8 cellular contexts compared by ENCODE assay signal in genomic region chr2:11775384-11775783, GRCh38. TPM values are rescaled to one million over a fixed set of nuclear protein-coding genes. Genes with fewer than 3 reads are reported as not detected.
DNase-seq lines count a peak whose midpoint lies in the region; ATAC-seq and TF ChIP-seq lines count a peak whose summit lies in the region.

No MANE protein-coding gene starts in this region.

- POLR2A ChIA-PET in activated CD4-positive, alpha-beta T cell treated with anti-CD3 and anti-CD28 coated beads, Interleukin-2, amount 10 ng/mL, durations not matched to agents 7 days and 5 days (lab: Charles Lee): no interaction called here

- peaks cover 20% of the 10 kb centered on the region for H3K4me1 ChIP-seq in SJSA1 (replicated peaks)
- H3K4me1 ChIP-seq in gastrocnemius medialis: peaks cover 63% of the 10 kb centered on the region in 2 donors
- H3K4me1 ChIP-seq in vagina: peaks cover 8% of the 10 kb centered on the region
- 0 out of 2 replicates have a peak, but pooled peaks cover 5% of the 10 kb centered on the region for H3K4me1 ChIP-seq in Karpas-422 (ENCODE audit: low read length)

- H3K9me3 Mint-ChIP-seq in activated CD4-positive, alpha-beta T cell treated with anti-CD3 and anti-CD28 coated beads, Interleukin-2, amount 10 ng/mL, durations not matched to agents 7 days and 5 days: no peaks in the 10 kb centered on the region

- in situ Hi-C loops in gastrocnemius medialis (cut with MboI; ENCODE audit: low sequenced_read_pairs in 4 of 4): loop anchor here (5.0 to 25.0 kb wide), 3 partner anchors 78 to 313 kb away; partner anchors contain the start of gene E2F6 (in 1 of the 4)

- H3K27ac ChIP-seq in SJSA1 (peak overlapping the region; percentile 47), gastrocnemius medialis (peak overlapping the region; percentile 13 to 66 (median 51)), vagina (no peak overlapping the region), Karpas-422 (ENCODE audit: low read length) (no peak overlapping the region)

- peak overlapping the region; percentile 60 for H3K4me3 Mint-ChIP-seq in activated CD4-positive, alpha-beta T cell treated with anti-CD3 and anti-CD28 coated beads, Interleukin-2, amount 10 ng/mL, durations not matched to agents 7 days and 5 days

- ATAC-seq in HG02798 (IDR thresholded peaks at IDR 0.05; ENCODE audit: poor library complexity, unreplicated experiment) (peak; percentile 80), gastrocnemius medialis (no peak)

- H3K36me3 ChIP-seq in SJSA1: peaks cover 38% of the 10 kb centered on the region
- H3K36me3 ChIP-seq in gastrocnemius medialis: peaks cover 0 to 51% of the 10 kb centered on the region in 2 donors
- H3K36me3 ChIP-seq in vagina: peaks cover 0 to 19% of the 10 kb centered on the region in 2 donors
- H3K36me3 ChIP-seq in Karpas-422 (ENCODE audit: insufficient read depth, low read length): no peaks in the 10 kb centered on the region

- H3K9me3 ChIP-seq in SJSA1 (replicated peaks): no peaks in the 10 kb centered on the region
- H3K9me3 ChIP-seq in gastrocnemius medialis: no peaks in the 10 kb centered on the region
- no peaks in the 10 kb centered on the region for H3K9me3 ChIP-seq in vagina
- H3K9me3 ChIP-seq in Karpas-422 (ENCODE audit: low read length): no peaks in the 10 kb centered on the region

- intact Hi-C loops in gastrocnemius medialis (cut with DNase I; ENCODE audit: low total_unique reads) (no loop called here), vagina (cut with DNase I) (loop anchor here (5.0 kb wide), 2 partner anchors 88 to 293 kb away; no protein-coding TSS in a partner anchor)

- H3K27me3 Mint-ChIP-seq in activated CD4-positive, alpha-beta T cell treated with anti-CD3 and anti-CD28 coated beads, Interleukin-2, amount 10 ng/mL, durations not matched to agents 7 days and 5 days: no peaks in the 10 kb centered on the region

- H4K20me1 ChIP-seq in Karpas-422 (ENCODE audit: insufficient read depth, low read depth, low read length): no peaks in the 10 kb centered on the region; the same call in 1 of the 2 replicates

- no peak overlapping the region for H2AFZ ChIP-seq in Karpas-422 (ENCODE audit: low read length)

- H3K4me3 ChIP-seq in SJSA1: no peak overlapping the region
- H3K4me3 ChIP-seq in gastrocnemius medialis: no peak overlapping the region
- H3K4me3 ChIP-seq in vagina: no peak overlapping the region
- no peak overlapping the region for H3K4me3 ChIP-seq in Karpas-422 (ENCODE audit: low read length)

- H3K27ac Mint-ChIP-seq in activated CD4-positive, alpha-beta T cell treated with anti-CD3 and anti-CD28 coated beads, Interleukin-2, amount 10 ng/mL, durations not matched to agents 7 days and 5 days: peak overlapping the region; percentile 94

- TF ChIP-seq CTCF in gastrocnemius medialis (IDR thresholded peaks at IDR 0.05 in 4 of 5, conservative IDR thresholded peaks at IDR 0.05 in 1 of 5) (no peak), vagina (IDR thresholded peaks at IDR 0.05) (no peak)

- H3K4me1 Mint-ChIP-seq in activated CD4-positive, alpha-beta T cell treated with anti-CD3 and anti-CD28 coated beads, Interleukin-2, amount 10 ng/mL, durations not matched to agents 7 days and 5 days: peaks cover 54% of the 10 kb centered on the region

- DNase-seq in activated CD4-positive, alpha-beta T cell treated with anti-CD3 and anti-CD28 coated beads, Interleukin-2, amount 10 ng/mL, durations not matched to agents 7 days and 5 days: peak; percentile 37
- DNase-seq in activated CD4-positive, alpha-beta T cell treated with anti-CD3 and anti-CD28 coated beads for 1 hour: no peak
- DNase-seq in SJSA1 (ENCODE audit: low read depth in 1 of 2, low spot score in 2 of 2): peak in 1 of 2 experiments; percentile 60
- DNase-seq in gastrocnemius medialis: no peak
- no peak for DNase-seq in vagina (ENCODE audit: extremely low spot score in 2 of 2)
- no peak for DNase-seq in NCI-H128 (lab: John Stamatoyannopoulos, UW; ENCODE audit: unreplicated experiment)
- DNase-seq in Karpas-422: no peak

- peaks cover 70% of the 10 kb centered on the region for H3K36me3 Mint-ChIP-seq in activated CD4-positive, alpha-beta T cell treated with anti-CD3 and anti-CD28 coated beads, Interleukin-2, amount 10 ng/mL, durations not matched to agents 7 days and 5 days (ENCODE audit: low read depth)

- H3K79me2 ChIP-seq in Karpas-422 (ENCODE audit: low read length): no peaks in the 10 kb centered on the region

- H3K4me2 ChIP-seq in Karpas-422 (ENCODE audit: low read depth, low read length, poor library complexity, severe bottlenecking): no peak overlapping the region

- no peaks in the 10 kb centered on the region for H3K27me3 ChIP-seq in SJSA1 (replicated peaks)
- H3K27me3 ChIP-seq in gastrocnemius medialis: no peaks in the 10 kb centered on the region
- H3K27me3 ChIP-seq in vagina: no peaks in the 10 kb centered on the region
- H3K27me3 ChIP-seq in Karpas-422 (ENCODE audit: low read length): no peaks in the 10 kb centered on the region

- CTCF ChIA-PET in activated CD4-positive, alpha-beta T cell treated with anti-CD3 and anti-CD28 coated beads, Interleukin-2, amount 10 ng/mL, durations not matched to agents 7 days and 5 days (lab: Charles Lee): interaction anchor here (1.1 kb wide), 1 partner anchor 12 kb away, joined by 5 read pairs; no protein-coding TSS in a partner anchor

- no peak for TF ChIP-seq POLR2A in gastrocnemius medialis (IDR thresholded peaks at IDR 0.05)
- TF ChIP-seq POLR2A in vagina (IDR thresholded peaks at IDR 0.05): no peak

- no peaks in the 10 kb centered on the region for H3K9me2 ChIP-seq in Karpas-422 (replicated peaks; ENCODE audit: insufficient read depth, low read length)

- H3K9ac ChIP-seq in Karpas-422 (ENCODE audit: low read length): no peak overlapping the region

RNA-seq across cellular contexts. Expression of gene LPIN1, which starts 29.0 kb away (rescaled TPM):
- 10 to 100 TPM; 58.9 to 62.2 TPM for total RNA-seq in activated CD4-positive, alpha-beta T cell treated with anti-CD3 and anti-CD28 coated beads, Interleukin-2, amount 10 ng/mL, durations not matched to agents 7 days and 5 days
- total RNA-seq in SJSA1 (2014; rRNA removed; shearing (Covaris generic)): 19.1 and 19.4 TPM in 2 replicates
- total RNA-seq in gastrocnemius medialis (100 to 1,000 TPM; 292 to 606 (median 472) TPM), vagina (67.5 TPM)
- total RNA-seq in Karpas-422 (2014; rRNA removed; shearing (Covaris generic); ENCODE audit: low replicate concordance): 4.9 and 10.8 TPM in 2 replicates

Comparison
In these comparisons a context has a peak if more than half of its experiments do, and no peak if none do; other contexts are left out.
1. H3K27ac ChIP-seq: peak in SJSA1 (single experiment) and gastrocnemius medialis (4 of 4); none in vagina (single experiment) and Karpas-422 (single experiment).